Comparison of ENCODE assay signal across 15 cellular contexts in genomic region chr3:10206166-10206511, GRCh38. TPM values are rescaled to one million over a fixed set of nuclear protein-coding genes. Genes with fewer than 3 reads are reported as not detected.
DNase-seq lines count a peak whose midpoint lies in the region; ATAC-seq and TF ChIP-seq lines count a peak whose summit lies in the region.
"Had no signal": no experiment of that assay in that cellular context is flagged by ENCODE, and none has a peak within 500 bp of the region (broad histone marks: within the 10 kb centered on the region; RNA-seq: fewer than 3 reads in every experiment).

No MANE protein-coding gene starts in this region.

- no peak overlapping the region for H2BK15ac ChIP-seq in mesendoderm (replicated peaks; ENCODE audit: low read depth)

- H3K4me3 ChIP-seq in Panc1 (ENCODE audit: low read depth in 2 of 2, low read length in 2 of 2) (no peak overlapping the region), coronary artery (no peak overlapping the region), mesendoderm (ENCODE audit: low read length) (no peak overlapping the region)
- H3K4me3 ChIP-seq: left ventricle myocardium inferior, suprapubic skin had no signal

- H3K9ac ChIP-seq in mesendoderm (ENCODE audit: low read length) = no peak overlapping the region

- H4K5ac ChIP-seq in mesendoderm (ENCODE audit: low read length) = no peak overlapping the region

- no peak for DNase-seq in Panc1 (ENCODE audit: low read depth, low spot score)
- no peak for DNase-seq in coronary artery (ENCODE audit: low spot score)
- DNase-seq in mesendoderm = peak; percentile 14
- DNase-seq in HT-29 (ENCODE audit: low spot score) = no peak
- DNase-seq in endothelial cell (ENCODE audit: low spot score) = no peak
- DNase-seq: activated T-cell treated with anti-CD3 and anti-CD28 coated beads, Interleukin-2, amount 50 U/mL, for 1 hour; left ventricle myocardium inferior; naive thymus-derived CD4-positive, alpha-beta T cell; NCI-H2029 treated with DMSO at 0.1 percent for 48 hours; NCI-H526 had no signal

- in situ Hi-C loops in Panc1 (cut with HindIII; ENCODE audit: low pct_unique_long_range_greater_than_20kb, low sequenced_read_pairs) = no loop called here

- BruUV-seq in Panc1 (replicated peaks; lab: Mats Ljungman, UMichigan) = no TSS peak

- no CpG with 5 or more reads among the region's 5 CpGs for WGBS in mesendoderm (ENCODE audit: extremely low coverage, insufficient coverage, low lambda C conversion rate)

- no peaks in the 10 kb centered on the region for H3K79me2 ChIP-seq in mesendoderm (ENCODE audit: control insufficient read depth, insufficient read depth, low read length)

- CTCF ChIA-PET in Panc1 (lab: Charles Lee) = interaction anchor here (0.6 kb wide), 1 partner anchor 140 kb away, joined by 6 read pairs; no protein-coding TSS in a partner anchor

- no peak overlapping the region for H2AK5ac ChIP-seq in mesendoderm (ENCODE audit: low read length)

- H3K23ac ChIP-seq in mesendoderm (ENCODE audit: low read length) = no peak overlapping the region

- H3K4me1 Mint-ChIP-seq in endothelial cell (ENCODE audit: unreplicated experiment) = no peaks in the 10 kb centered on the region

- POLR2A ChIA-PET in Panc1 (lab: Charles Lee) = interaction anchor here (0.6 kb wide), 2 partner anchors 18 to 52 kb away, joined by 3 to 4 read pairs; no protein-coding TSS in a partner anchor

- intact Hi-C loops in Panc1 (cut with micrococcal nuclease; ENCODE audit: unreplicated experiment) = no loop called here

- peak; percentile 4; the same call in 1 of the 2 replicates for ATAC-seq in Panc1
- ATAC-seq in HG02610 (IDR thresholded peaks at IDR 0.05; ENCODE audit: unreplicated experiment) = no peak
- ATAC-seq in GM19035 (IDR thresholded peaks at IDR 0.05; ENCODE audit: unreplicated experiment) = no peak
- ATAC-seq: naive thymus-derived CD4-positive, alpha-beta T cell had no signal

- no peak overlapping the region for H3K27ac Mint-ChIP-seq in endothelial cell (ENCODE audit: unreplicated experiment)

- H3K36me3 Mint-ChIP-seq in endothelial cell (ENCODE audit: low read depth, unreplicated experiment) = peaks cover 6% of the 10 kb centered on the region

- peak overlapping the region; percentile 84 for H3K27ac ChIP-seq in 22Rv1
- peak overlapping the region; percentile 96 for H3K27ac ChIP-seq in Panc1 (ENCODE audit: low read length)
- H3K27ac ChIP-seq in coronary artery = peak overlapping the region; percentile 75 to 84
- H3K27ac ChIP-seq in mesendoderm (ENCODE audit: low read depth, low read length) = no peak overlapping the region
- H3K27ac ChIP-seq: left ventricle myocardium inferior had no signal

- H3K4me3 Mint-ChIP-seq in endothelial cell (ENCODE audit: unreplicated experiment) = no peak overlapping the region
- H3K4me3 Mint-ChIP-seq: naive thymus-derived CD4-positive, alpha-beta T cell; T-helper 1 cell treated with Interleukin-12 subunit alpha and Interleukin-12 subunit beta and Interleukin-4 antibody, amounts not matched to agents 30 μg/mL and 1 μg/mL, for 36 hours had no signal

- no peak overlapping the region for H3K18ac ChIP-seq in mesendoderm (ENCODE audit: low read length)

- H4K8ac ChIP-seq in mesendoderm (ENCODE audit: low read depth, low read length) = no peak overlapping the region

- H3K27me3 Mint-ChIP-seq in endothelial cell (ENCODE audit: unreplicated experiment) = peaks cover 2% of the 10 kb centered on the region
- H3K27me3 Mint-ChIP-seq: naive thymus-derived CD4-positive, alpha-beta T cell had no signal

- no peak overlapping the region for H3K4ac ChIP-seq in mesendoderm (ENCODE audit: low read depth, low read length)

- no peaks in the 10 kb centered on the region for H3K9me3 Mint-ChIP-seq in endothelial cell (ENCODE audit: unreplicated experiment)
- H3K9me3 Mint-ChIP-seq: naive thymus-derived CD4-positive, alpha-beta T cell had no signal

- H3K4me1 ChIP-seq in Panc1 (ENCODE audit: control insufficient read depth, insufficient read depth, low read length) (peaks cover 44% of the 10 kb centered on the region), mesendoderm (ENCODE audit: control insufficient read depth, low read depth, low read length) (no peaks in the 10 kb centered on the region)
- H3K4me1 ChIP-seq: left ventricle myocardium inferior had no signal

- no peaks in the 10 kb centered on the region for H3K9me3 ChIP-seq in Panc1 (ENCODE audit: control insufficient read depth, insufficient read depth, low read depth, low read length)
- H3K9me3 ChIP-seq: left ventricle myocardium inferior, suprapubic skin had no signal

- H3K27me3 ChIP-seq in Panc1 (ENCODE audit: control insufficient read depth, insufficient read depth, low read length) (no peaks in the 10 kb centered on the region), mesendoderm (ENCODE audit: insufficient read depth, low read length, poor library complexity) (no peaks in the 10 kb centered on the region)
- H3K27me3 ChIP-seq: suprapubic skin had no signal

- TF ChIP-seq CTCF in 22Rv1 (IDR thresholded peaks at IDR 0.05) (no peak), Panc1 (IDR thresholded peaks at IDR 0.05) (no peak), coronary artery (IDR thresholded peaks at IDR 0.05) (no peak), endothelial cell (IDR thresholded peaks at IDR 0.05; ENCODE audit: unreplicated experiment) (no peak)

- H3K56ac ChIP-seq in mesendoderm (ENCODE audit: low read length) = no peak overlapping the region

- no peaks in the 10 kb centered on the region for H3K79me1 ChIP-seq in mesendoderm (ENCODE audit: low read length)

- H3K4me2 ChIP-seq in mesendoderm (ENCODE audit: low read length) = no peak overlapping the region

- H3K36me3 ChIP-seq in Panc1 (ENCODE audit: control insufficient read depth, insufficient read depth, low read length) (no peaks in the 10 kb centered on the region; the same call in 1 of the 2 replicates), mesendoderm (ENCODE audit: control insufficient read depth, insufficient read depth, low read length) (no peaks in the 10 kb centered on the region)

- no peak overlapping the region for H2BK5ac ChIP-seq in mesendoderm (ENCODE audit: low read length)

- no peak overlapping the region for H2BK120ac ChIP-seq in mesendoderm (ENCODE audit: low read depth, low read length)

RNA-seq across cellular contexts. Expression of gene IRAK2, which starts 41.4 kb away (rescaled TPM):
- 25.1 TPM for total RNA-seq in Panc1 (2021; ENCODE audit: unreplicated experiment)
- polyA plus RNA-seq in Panc1 (2012; ENCODE audit: insufficient read length) = 15.8 TPM
- polyA plus RNA-seq in mesendoderm (2013, experiment 1 of 2) = 0.27 TPM
- polyA plus RNA-seq in mesendoderm (2013, experiment 2 of 2) = 0.25 TPM
- total RNA-seq in HT-29 (2014; rRNA removed; shearing (Covaris generic)) = 4.9 and 5.7 TPM in 2 replicates
- 1.1 TPM for total RNA-seq in endothelial cell (ENCODE audit: unreplicated experiment)

RNA-seq across cellular contexts. Expression of gene TATDN2, which starts 42.1 kb away (rescaled TPM):
- total RNA-seq in Panc1 (2021; ENCODE audit: unreplicated experiment) (30.4 TPM), endothelial cell (ENCODE audit: unreplicated experiment) (41.2 TPM)
- 19.4 TPM for polyA plus RNA-seq in Panc1 (2012; ENCODE audit: insufficient read length)
- polyA plus RNA-seq in mesendoderm (2013, experiment 1 of 2) = 21.1 TPM
- 22.4 TPM for polyA plus RNA-seq in mesendoderm (2013, experiment 2 of 2)
- total RNA-seq in HT-29 (2014; rRNA removed; shearing (Covaris generic)) = 6.7 and 6.8 TPM in 2 replicates
